ENCODE assay signal across 10 cellular contexts in genomic region chr2:68799615-68800400, GRCh38.
DNase-seq lines count a peak whose midpoint lies in the region; ATAC-seq and TF ChIP-seq lines count a peak whose summit lies in the region.
"Had no signal": no experiment of that assay in that cellular context is flagged by ENCODE, and none has a peak within 500 bp of the region (broad histone marks: within the 10 kb centered on the region; RNA-seq: fewer than 3 reads in every experiment).

No MANE protein-coding gene starts in this region.

- H3K4me3 ChIP-seq in CD4-positive, alpha-beta memory T cell (ENCODE audit: low read length in 2 of 2) = no peak overlapping the region
- H3K4me3 ChIP-seq: GM12878, tibial artery had no signal

- no peak for TF ChIP-seq CTCF in activated B cell treated with CpG ODN at 0.5 μM for 24 hours (IDR thresholded peaks at IDR 0.05)

- H3K36me3 Mint-ChIP-seq in CD4-positive, alpha-beta memory T cell = peaks cover 48 to 60% of the 10 kb centered on the region in 2 donors
- H3K36me3 Mint-ChIP-seq in IgD-negative memory B cell (peaks cover 17% of the 10 kb centered on the region), activated B cell treated with CpG ODN at 0.5 μM for 24 hours (ENCODE audit: low read depth) (peaks cover 57% of the 10 kb centered on the region), memory B cell (peaks cover 45% of the 10 kb centered on the region)

- no peak for TF ChIP-seq POLR2A in GM18505 (IDR thresholded peaks at IDR 0.05; ENCODE audit: borderline replicate concordance, extremely low read depth, insufficient read depth, insufficient read length)

- no peaks in the 10 kb centered on the region for H3K27me3 ChIP-seq in CD4-positive, alpha-beta memory T cell (ENCODE audit: insufficient read depth, low read length)
- H3K27me3 ChIP-seq: tibial artery had no signal

- no peak for DNase-seq in CD4-positive, alpha-beta memory T cell
- no peak for DNase-seq in activated B cell treated with CpG ODN at 0.5 μM for 24 hours
- DNase-seq in memory B cell (ENCODE audit: low spot score in 2 of 2) = no peak
- DNase-seq: tibial artery had no signal

- ATAC-seq in activated B cell treated with CpG ODN at 0.5 μM for 24 hours (ENCODE audit: low read depth) = no peak
- ATAC-seq in memory B cell (ENCODE audit: low read depth) = no peak
- ATAC-seq in GM21423 (IDR thresholded peaks at IDR 0.05; ENCODE audit: unreplicated experiment) = no peak
- ATAC-seq in HG02885 (IDR thresholded peaks at IDR 0.05; ENCODE audit: poor library complexity, unreplicated experiment) = no peak
- no peak for ATAC-seq in activated CD4-positive, CD25-positive, alpha-beta regulatory T cell treated with anti-CD3 and anti-CD28 coated beads, Interleukin-2, amount 50 U/mL, for 24 hours
- no peak for ATAC-seq in GM18505 (IDR thresholded peaks at IDR 0.05; ENCODE audit: unreplicated experiment)
- ATAC-seq: GM12878 had no signal

- H3K27me3 Mint-ChIP-seq in CD4-positive, alpha-beta memory T cell = no peaks in the 10 kb centered on the region
- no peaks in the 10 kb centered on the region for H3K27me3 Mint-ChIP-seq in IgD-negative memory B cell
- no peaks in the 10 kb centered on the region for H3K27me3 Mint-ChIP-seq in activated B cell treated with CpG ODN at 0.5 μM for 24 hours
- H3K27me3 Mint-ChIP-seq in memory B cell = no peaks in the 10 kb centered on the region

- H3K4me1 Mint-ChIP-seq in CD4-positive, alpha-beta memory T cell = peaks cover 47 to 64% (median 54%) of the 10 kb centered on the region in 4 donors
- H3K4me1 Mint-ChIP-seq in IgD-negative memory B cell (peaks cover 39 to 45% (median 41%) of the 10 kb centered on the region in 3 donors), activated B cell treated with CpG ODN at 0.5 μM for 24 hours (peaks cover 64% of the 10 kb centered on the region), memory B cell (peaks cover 44% of the 10 kb centered on the region)

- intact Hi-C loops in CD4-positive, alpha-beta memory T cell (cut with micrococcal nuclease) = no loop called here
- intact Hi-C loops in activated B cell treated with CpG ODN at 0.5 μM for 24 hours (cut with micrococcal nuclease) = no loop called here

- POLR2A ChIA-PET in CD4-positive, alpha-beta memory T cell (lab: Charles Lee; ENCODE audit: partially characterized antibody) = interaction anchor here (1.0 to 4.6 kb wide), 5 partner anchors 19 to 48 kb away, joined by 3 to 24 read pairs (median 5); no protein-coding TSS in a partner anchor
- POLR2A ChIA-PET in activated B cell treated with CpG ODN at 0.5 μM for 24 hours (lab: Charles Lee) = interaction anchor here (0.8 to 7.7 kb wide), 9 partner anchors 10 to 109 kb away, joined by 3 to 84 read pairs (median 3); no protein-coding TSS in a partner anchor

- H3K36me3 ChIP-seq in CD4-positive, alpha-beta memory T cell (ENCODE audit: insufficient read depth, low read length) = peaks cover 54% of the 10 kb centered on the region
- H3K36me3 ChIP-seq: tibial artery had no signal

- peaks cover 0 to 3% (median 0%) of the 10 kb centered on the region in 8 donors for H3K9me3 Mint-ChIP-seq in CD4-positive, alpha-beta memory T cell
- H3K9me3 Mint-ChIP-seq in IgD-negative memory B cell (peaks cover 0 to 3% (median 2%) of the 10 kb centered on the region in 3 donors), activated B cell treated with CpG ODN at 0.5 μM for 24 hours (peaks cover 2% of the 10 kb centered on the region), memory B cell (peaks cover 2% of the 10 kb centered on the region)

- H3K4me1 ChIP-seq in CD4-positive, alpha-beta memory T cell (ENCODE audit: insufficient read depth, low read length) = peaks cover 47% of the 10 kb centered on the region
- H3K4me1 ChIP-seq: tibial artery had no signal

- H3K4me3 Mint-ChIP-seq in CD4-positive, alpha-beta memory T cell = no peak overlapping the region
- H3K4me3 Mint-ChIP-seq in IgD-negative memory B cell (peak overlapping the region in 2 of 4 donors; percentile 39 to 83), activated B cell treated with CpG ODN at 0.5 μM for 24 hours (no peak overlapping the region), memory B cell (no peak overlapping the region)

- peak overlapping the region; percentile 78 to 91 (median 89) for H3K27ac Mint-ChIP-seq in CD4-positive, alpha-beta memory T cell
- H3K27ac Mint-ChIP-seq in IgD-negative memory B cell (peak overlapping the region; percentile 20 to 93 (median 76)), activated B cell treated with CpG ODN at 0.5 μM for 24 hours (peak overlapping the region; percentile 82), memory B cell (peak overlapping the region; percentile 89)

- H3K27ac ChIP-seq in CD4-positive, alpha-beta memory T cell (ENCODE audit: low read depth, low read length) = no peak overlapping the region
- H3K27ac ChIP-seq: tibial artery had no signal

- no peaks in the 10 kb centered on the region for H3K9me3 ChIP-seq in CD4-positive, alpha-beta memory T cell (ENCODE audit: control insufficient read depth in 1 of 2, low read length in 2 of 2)
- H3K9me3 ChIP-seq: tibial artery had no signal

- CTCF ChIA-PET in CD4-positive, alpha-beta memory T cell (lab: Charles Lee; ENCODE audit: partially characterized antibody) = interaction anchor here (1.6 to 2.7 kb wide), 3 partner anchors 48 to 79 kb away, joined by 3 to 20 read pairs (median 5); no protein-coding TSS in a partner anchor
- CTCF ChIA-PET in activated B cell treated with CpG ODN at 0.5 μM for 24 hours (lab: Charles Lee) = interaction anchor here (1.0 to 1.2 kb wide), 2 partner anchors 48 to 126 kb away, joined by 3 to 7 read pairs; no protein-coding TSS in a partner anchor
